15 cellular contexts compared by ENCODE assay signal in genomic region chr1:200037501-200037900, GRCh38. TPM values are rescaled to one million over a fixed set of nuclear protein-coding genes. Genes with fewer than 3 reads are reported as not detected.
DNase-seq lines count a peak whose midpoint lies in the region; ATAC-seq, FAIRE-seq and TF ChIP-seq lines count a peak whose summit lies in the region.
"Had no signal": no experiment of that assay in that cellular context is flagged by ENCODE, and none has a peak within 500 bp of the region (broad histone marks: within the 10 kb centered on the region; RNA-seq: fewer than 3 reads in every experiment).

No MANE protein-coding gene starts in this region.

- no peak for DNase-seq in GM23338 (ENCODE audit: low spot score)
- no peak for DNase-seq in activated naive CD8-positive, alpha-beta T cell treated with anti-CD3 and anti-CD28 coated beads for 36 hours
- no peak for DNase-seq in pancreas
- DNase-seq in ureter (ENCODE audit: low spot score): no peak
- no peak for DNase-seq in mesothelial cell of epicardium (ENCODE audit: low spot score in 2 of 2, unreplicated experiment in 2 of 2)
- DNase-seq: KBM-7, NCI-H1092 treated with DMSO at 0.1 percent for 48 hours, NCI-H187, NCI-H2171, NCI-H774, PC-9 had no signal

- H3K27ac Mint-ChIP-seq in GM23338 (no peak overlapping the region), mesothelial cell of epicardium (no peak overlapping the region)
- no peak overlapping the region for H3K27ac Mint-ChIP-seq in activated naive CD8-positive, alpha-beta T cell treated with anti-CD3 and anti-CD28 coated beads for 36 hours

- H3K4me3 Mint-ChIP-seq in GM23338 (no peak overlapping the region), mesothelial cell of epicardium (no peak overlapping the region)
- peak overlapping the region; percentile 12 for H3K4me3 Mint-ChIP-seq in activated naive CD8-positive, alpha-beta T cell treated with anti-CD3 and anti-CD28 coated beads for 36 hours

- H3K4me1 Mint-ChIP-seq in GM23338 (peaks cover 23% of the 10 kb centered on the region), mesothelial cell of epicardium (peaks cover 13% of the 10 kb centered on the region)
- peaks cover 29% of the 10 kb centered on the region for H3K4me1 Mint-ChIP-seq in activated naive CD8-positive, alpha-beta T cell treated with anti-CD3 and anti-CD28 coated beads for 36 hours

- H3K4me3 ChIP-seq in GM23338: peak overlapping the region; percentile 93
- H3K4me3 ChIP-seq in iPS-20b (ENCODE audit: low read length): peak overlapping the region; percentile 81; the same call in 1 of the 2 replicates
- H3K4me3 ChIP-seq in pancreas: peak overlapping the region in 2 of 4 donors; percentile 58 to 72
- H3K4me3 ChIP-seq: PC-9, SK-N-MC had no signal

- WGBS in pancreas, 2 donors: 14 to 22% methylated on average over 2 of the region's 2 CpGs

- H3K27me3 Mint-ChIP-seq in GM23338 (ENCODE audit: insufficient read depth, low read depth, poor library complexity) (peaks cover 33% of the 10 kb centered on the region), mesothelial cell of epicardium (ENCODE audit: low read depth) (peaks cover 31% of the 10 kb centered on the region)
- H3K27me3 Mint-ChIP-seq in activated naive CD8-positive, alpha-beta T cell treated with anti-CD3 and anti-CD28 coated beads for 36 hours: peaks cover 31% of the 10 kb centered on the region

- no peak overlapping the region for H3K9ac ChIP-seq in iPS-20b (ENCODE audit: low read depth, low read length)

- no peak for FAIRE-seq in pancreas (lab: Jason Lieb, UNC)

- H3K9me3 ChIP-seq in iPS-20b (ENCODE audit: insufficient read depth, low read depth, low read length) (no peaks in the 10 kb centered on the region), pancreas (no peaks in the 10 kb centered on the region)

- peak overlapping the region; percentile 90 for H3K4me2 ChIP-seq in GM23338

- peaks cover 85% of the 10 kb centered on the region for H3K27me3 ChIP-seq in GM23338 (ENCODE audit: insufficient read depth)
- H3K27me3 ChIP-seq in iPS-20b (ENCODE audit: insufficient read depth, low read length): peaks cover 100% of the 10 kb centered on the region
- no peaks in the 10 kb centered on the region for H3K27me3 ChIP-seq in pancreas

- H3F3A ChIP-seq in GM23338 (replicated peaks; ENCODE audit: low read depth): peaks cover 29% of the 10 kb centered on the region

- no peak overlapping the region for H3K27ac ChIP-seq in GM23338 (ENCODE audit: low read depth)
- H3K27ac ChIP-seq in iPS-20b (ENCODE audit: low read length): no peak overlapping the region
- peak overlapping the region in 3 of 4 donors; percentile 54 to 99 (median 93) for H3K27ac ChIP-seq in pancreas
- H3K27ac ChIP-seq: PC-9, SK-N-MC had no signal

- H4K20me1 ChIP-seq in GM23338 (replicated peaks; ENCODE audit: insufficient read depth): no peaks in the 10 kb centered on the region

- no peaks in the 10 kb centered on the region; the same call in 2 of the 3 replicates for H3K9me3 Mint-ChIP-seq in GM23338
- H3K9me3 Mint-ChIP-seq in activated naive CD8-positive, alpha-beta T cell treated with anti-CD3 and anti-CD28 coated beads for 36 hours: no peaks in the 10 kb centered on the region
- no peaks in the 10 kb centered on the region for H3K9me3 Mint-ChIP-seq in mesothelial cell of epicardium

- no peaks in the 10 kb centered on the region for H3K9me2 ChIP-seq in GM23338 (ENCODE audit: insufficient read depth)

- intact Hi-C loops in pancreas (cut with DNase I): no loop called here

- H3K79me2 ChIP-seq in GM23338 (replicated peaks; ENCODE audit: insufficient read depth): peaks cover 13% of the 10 kb centered on the region; the same call in 1 of the 2 replicates

- H2AFZ ChIP-seq in GM23338: no peak overlapping the region
- H2AFZ ChIP-seq: PC-9 had no signal

- ATAC-seq in GM23338 (no peak), pancreas (no peak), HG03159 (IDR thresholded peaks at IDR 0.05; ENCODE audit: unreplicated experiment) (no peak)
- ATAC-seq: Right ventricle myocardium inferior had no signal

- no peaks in the 10 kb centered on the region for H3K36me3 ChIP-seq in GM23338 (ENCODE audit: insufficient read depth)
- H3K36me3 ChIP-seq in iPS-20b (ENCODE audit: insufficient read depth, low read depth, low read length): no peaks in the 10 kb centered on the region
- no peaks in the 10 kb centered on the region for H3K36me3 ChIP-seq in pancreas

- peaks cover 43% of the 10 kb centered on the region for H3K4me1 ChIP-seq in GM23338 (ENCODE audit: insufficient read depth)
- H3K4me1 ChIP-seq in iPS-20b (ENCODE audit: insufficient read depth, low read length): peaks cover 20% of the 10 kb centered on the region; the same call in 1 of the 2 replicates
- H3K4me1 ChIP-seq in pancreas: peaks cover 0 to 5% (median 1%) of the 10 kb centered on the region in 3 donors

- TF ChIP-seq CTCF in GM23338 (conservative IDR thresholded peaks at IDR 0.05; ENCODE audit: low read depth in 2 of 2): no peak
- TF ChIP-seq CTCF in pancreas (IDR thresholded peaks at IDR 0.05): no peak
- no peak for TF ChIP-seq CTCF in mesothelial cell of epicardium (IDR thresholded peaks at IDR 0.05; ENCODE audit: unreplicated experiment)

- H3K36me3 Mint-ChIP-seq in GM23338 (ENCODE audit: low read depth) (no peaks in the 10 kb centered on the region; the same call in 2 of the 3 replicates), mesothelial cell of epicardium (no peaks in the 10 kb centered on the region)
- no peaks in the 10 kb centered on the region for H3K36me3 Mint-ChIP-seq in activated naive CD8-positive, alpha-beta T cell treated with anti-CD3 and anti-CD28 coated beads for 36 hours

TF ChIP-seq in GM23338, 12 proteins besides CTCF, POLR2A, EP300 and RAD21 (continues in another document):
- TF ChIP-seq POLR2AphosphoS5 (IDR thresholded peaks at IDR 0.05; ENCODE audit: low read depth) (no peak), NANOG (IDR thresholded peaks at IDR 0.05; ENCODE audit: borderline replicate concordance) (no peak), ZNF114 (CRISPR knock-in tag; IDR thresholded peaks at IDR 0.05) (no peak), JUNB (IDR thresholded peaks at IDR 0.05; ENCODE audit: unreplicated experiment) (no peak), ZNF462 (CRISPR knock-in tag; IDR thresholded peaks at IDR 0.05) (no peak)

RNA-seq across cellular contexts. Expression of gene NR5A2, which starts 10.0 kb away (rescaled TPM):
- total RNA-seq in GM23338 (2014; rRNA removed; shearing (Covaris generic)): 8.8 and 13.1 TPM in 2 replicates
- polyA plus RNA-seq in GM23338 (2016; fragmentation: Nextera tagmentation; extraction: Ambion mirVana): 4.4 and 4.5 TPM in 2 replicates
- under 1 TPM; 0.06 to 0.08 TPM for total RNA-seq in activated naive CD8-positive, alpha-beta T cell treated with anti-CD3 and anti-CD28 coated beads for 36 hours
- total RNA-seq in pancreas: 100 to 1,000 TPM in 1 of 6 donors, 10 to 100 TPM in 5; 72.4 to 114 (median 89.9) TPM
- 10 to 100 TPM; 28.3 to 29.6 TPM for polyA plus RNA-seq in pancreas
- total RNA-seq in ureter: 5.9 TPM
- 0.25 to 1.2 TPM (median 0.38 TPM) in 3 replicates for total RNA-seq in mesothelial cell of epicardium

Comparison
In these comparisons a context has a peak if more than half of its experiments do, and no peak if none do; other contexts are left out.
1. H3K27ac ChIP-seq: peak in pancreas (3 of 4); none in GM23338 (single experiment) and iPS-20b (single experiment).